Comparison of ENCODE assay signal across 1 cellular context in genomic region chr20:2460752-2461424, GRCh38.
A peak's percentile ranks its signal among the peaks of the same experiment; 100 is the strongest.
TF ChIP-seq lines count a peak whose summit lies in the region.

No MANE protein-coding gene starts in this region.

TF ChIP-seq in HEK293, 187 proteins besides CTCF, POLR2A, EP300 and RAD21 (continued from another document):
- TF ChIP-seq ZNF362 (tag by site-specific recombination; IDR thresholded peaks at IDR 0.05) (0 out of 2 replicates have a peak, but pooled peaks have one; percentile 15), ZNF350 (tag by site-specific recombination; IDR thresholded peaks at IDR 0.05) (no peak), MEIS1 (CRISPR knock-in tag; IDR thresholded peaks at IDR 0.05; ENCODE audit: borderline replicate concordance) (no peak)
